16 cellular contexts compared by ENCODE assay signal in the genomic region with DNA sequence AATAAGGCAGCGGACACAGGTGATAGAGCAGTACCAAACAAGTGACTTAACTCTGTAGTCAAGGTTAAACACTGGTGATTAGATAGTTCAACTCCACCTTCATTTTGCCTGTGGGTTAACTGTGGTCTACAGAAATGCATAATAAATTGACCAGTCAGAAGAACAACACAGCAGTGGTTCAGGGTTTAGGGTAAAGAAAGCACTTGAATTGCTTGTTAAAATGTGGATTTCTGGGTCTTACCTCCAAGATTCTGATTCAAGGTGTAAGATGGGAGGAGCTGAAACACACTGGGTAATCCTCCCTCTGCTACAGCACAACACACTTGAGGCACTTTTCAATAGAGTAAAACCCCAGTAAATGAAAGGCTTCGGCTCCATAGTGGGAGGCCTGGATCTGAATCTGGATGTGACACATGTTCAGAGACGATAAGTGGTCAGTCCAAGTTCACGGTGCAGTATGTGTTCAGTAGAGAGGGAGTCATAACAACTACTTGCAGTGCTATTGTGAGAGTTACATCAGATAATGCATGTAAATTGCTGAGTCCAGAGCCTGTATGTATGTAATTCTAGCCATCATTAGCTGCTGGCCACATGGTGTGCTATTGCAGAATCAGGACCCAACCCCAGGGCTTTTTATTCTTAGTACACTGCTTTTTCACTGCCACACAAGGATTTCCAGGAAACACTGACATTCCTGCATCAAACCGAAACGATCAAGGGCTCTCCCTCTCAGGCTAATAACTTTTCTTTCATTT.
A peak's percentile ranks its signal among the peaks of the same experiment; 100 is the strongest.
DNase-seq lines count a peak whose midpoint lies in the region; ATAC-seq and TF ChIP-seq lines count a peak whose summit lies in the region.
"Had no signal": no experiment of that assay in that cellular context is flagged by ENCODE, and none has a peak within 500 bp of the region (broad histone marks: within the 10 kb centered on the region; RNA-seq: fewer than 3 reads in every experiment).

No MANE protein-coding gene starts in this region.

- TF ChIP-seq POLR2A in right lobe of liver (IDR thresholded peaks at IDR 0.05), result no peak

- CTCF ChIA-PET in A673 (lab: Charles Lee), result no interaction called here
- CTCF ChIA-PET in SK-N-SH (lab: Yijun Ruan, JAX), result interaction anchor here (0.6 to 1.9 kb wide), 9 partner anchors 9 to 317 kb away, joined by 3 to 8 read pairs (median 3); no protein-coding TSS in a partner anchor

- H2AFZ ChIP-seq in GM23338 (no peak overlapping the region), SK-N-SH (ENCODE audit: low read depth) (no peak overlapping the region)

- no TSS peak for BruUV-seq in A673 (replicated peaks; lab: Mats Ljungman, UMichigan)

- H3K9me3 ChIP-seq in A673 (ENCODE audit: low read depth, low read length, poor library complexity, severe bottlenecking) (no peaks in the 10 kb centered on the region), SK-N-SH (no peaks in the 10 kb centered on the region), endodermal cell (ENCODE audit: control insufficient read depth, low read length) (peaks cover 2% of the 10 kb centered on the region), right lobe of liver (no peaks in the 10 kb centered on the region)
- H3K9me3 ChIP-seq: BLaER1, HAP-1 had no signal

- H3K27me3 ChIP-seq in A673 (replicated peaks; ENCODE audit: insufficient read depth, low read depth, low read length, poor library complexity) (no peaks in the 10 kb centered on the region), GM23338 (ENCODE audit: insufficient read depth) (no peaks in the 10 kb centered on the region), SK-N-SH (ENCODE audit: insufficient read depth) (no peaks in the 10 kb centered on the region), endodermal cell (ENCODE audit: control insufficient read depth, insufficient read depth, low read length, poor library complexity, severe bottlenecking) (no peaks in the 10 kb centered on the region), right lobe of liver (no peaks in the 10 kb centered on the region)
- H3K27me3 ChIP-seq: BLaER1 had no signal

- H3K79me2 ChIP-seq in GM23338 (replicated peaks; ENCODE audit: insufficient read depth), result no peaks in the 10 kb centered on the region
- no peaks in the 10 kb centered on the region for H3K79me2 ChIP-seq in SK-N-SH (ENCODE audit: insufficient read depth)

- H3F3A ChIP-seq in GM23338 (replicated peaks; ENCODE audit: low read depth) (no peaks in the 10 kb centered on the region), SK-N-SH (replicated peaks; ENCODE audit: insufficient read depth) (no peaks in the 10 kb centered on the region)

- H3K4me2 ChIP-seq in GM23338 (no peak overlapping the region), SK-N-SH (no peak overlapping the region)
- H3K4me2 ChIP-seq: BLaER1 had no signal

- TF ChIP-seq CTCF in A673 (conservative IDR thresholded peaks at IDR 0.05; ENCODE audit: low read depth, low read length) (no peak), GM23338 (conservative IDR thresholded peaks at IDR 0.05; ENCODE audit: low read depth in 2 of 2) (no peak), SK-N-SH (IDR thresholded peaks at IDR 0.05) (no peak), endodermal cell (conservative IDR thresholded peaks at IDR 0.05) (no peak), right lobe of liver (IDR thresholded peaks at IDR 0.05) (no peak)

- DNase-seq in A673 (ENCODE audit: low spot score), result peak; percentile 45
- peak; percentile 15 for DNase-seq in GM23338 (ENCODE audit: low spot score)
- peak; percentile 76 for DNase-seq in SK-N-SH
- DNase-seq in endodermal cell, result no peak
- no peak for DNase-seq in right lobe of liver
- no peak for DNase-seq in activated T-cell treated with anti-CD3 and anti-CD28 coated beads, Interleukin-2, amount 50 U/mL, for 72 hours
- DNase-seq: CD4-positive, alpha-beta memory T cell; GDM1; NCI-H1105; NCI-H1694; NCI-H510A; NCI-H774 had no signal

- TF ChIP-seq RAD21 in SK-N-SH (IDR thresholded peaks at IDR 0.05; ENCODE audit: low read length), result peak; percentile 49

- H4K20me1 ChIP-seq in GM23338 (replicated peaks; ENCODE audit: insufficient read depth), result no peaks in the 10 kb centered on the region
- no peaks in the 10 kb centered on the region for H4K20me1 ChIP-seq in SK-N-SH (ENCODE audit: insufficient read depth)
- H4K20me1 ChIP-seq: BLaER1 had no signal

- H3K27ac Mint-ChIP-seq in GM23338 (no peak overlapping the region), endodermal cell (peak overlapping the region; percentile 56)
- H3K27ac Mint-ChIP-seq in activated T-cell treated with anti-CD3 and anti-CD28 coated beads, Interleukin-2, amount 50 U/mL, for 72 hours, result no peak overlapping the region
- H3K27ac Mint-ChIP-seq: CD4-positive, alpha-beta memory T cell had no signal

- H3K27me3 Mint-ChIP-seq in GM23338 (ENCODE audit: insufficient read depth, low read depth, poor library complexity), result peaks cover 3% of the 10 kb centered on the region
- peaks cover 12% of the 10 kb centered on the region for H3K27me3 Mint-ChIP-seq in endodermal cell (ENCODE audit: insufficient read depth)
- H3K27me3 Mint-ChIP-seq in activated T-cell treated with anti-CD3 and anti-CD28 coated beads, Interleukin-2, amount 50 U/mL, for 72 hours (ENCODE audit: low read depth), result no peaks in the 10 kb centered on the region
- H3K27me3 Mint-ChIP-seq: CD4-positive, alpha-beta memory T cell had no signal

- H3K36me3 Mint-ChIP-seq in GM23338 (ENCODE audit: low read depth) (no peaks in the 10 kb centered on the region), endodermal cell (ENCODE audit: low read depth) (peaks cover 6% of the 10 kb centered on the region)
- no peaks in the 10 kb centered on the region for H3K36me3 Mint-ChIP-seq in activated T-cell treated with anti-CD3 and anti-CD28 coated beads, Interleukin-2, amount 50 U/mL, for 72 hours (ENCODE audit: insufficient read depth in 2 of 2)
- H3K36me3 Mint-ChIP-seq: CD4-positive, alpha-beta memory T cell had no signal

- H3K9ac ChIP-seq in SK-N-SH, result no peak overlapping the region
- no peak overlapping the region for H3K9ac ChIP-seq in endodermal cell (ENCODE audit: extremely low read depth, low read length, poor library complexity, severe bottlenecking)
- H3K9ac ChIP-seq: BLaER1 had no signal

- H3K4me3 ChIP-seq in A673 (ENCODE audit: low read depth, low read length, poor library complexity, severe bottlenecking) (no peak overlapping the region), GM23338 (no peak overlapping the region), SK-N-SH (ENCODE audit: low read depth in 2 of 2, low read length in 1 of 2) (no peak overlapping the region), endodermal cell (ENCODE audit: low read length) (peak overlapping the region; percentile 6), right lobe of liver (no peak overlapping the region)
- H3K4me3 ChIP-seq: BLaER1, HAP-1 had no signal

- H3K9me2 ChIP-seq in GM23338 (ENCODE audit: insufficient read depth), result no peaks in the 10 kb centered on the region
- H3K9me2 ChIP-seq in SK-N-SH, result no peaks in the 10 kb centered on the region

- POLR2A ChIA-PET in A673 (lab: Charles Lee; ENCODE audit: low non-redundant PET), result no interaction called here
- POLR2A ChIA-PET in SK-N-SH (lab: Yijun Ruan, JAX), result interaction anchor here (0.8 to 1.8 kb wide), 5 partner anchors 9 to 141 kb away, joined by 3 to 6 read pairs (median 3); a partner anchor contains a TSS

- no peak for ATAC-seq in GM23338
- ATAC-seq in right lobe of liver, result no peak
- ATAC-seq in GM18858 (IDR thresholded peaks at IDR 0.05; ENCODE audit: unreplicated experiment), result no peak
- ATAC-seq in activated T-cell treated with anti-CD3 and anti-CD28 coated beads, Interleukin-2, amount 50 U/mL, for 72 hours (replicated peaks in 1 of 2), result no peak
- ATAC-seq in GM21786 (IDR thresholded peaks at IDR 0.05; ENCODE audit: unreplicated experiment), result no peak

- H3K4me1 Mint-ChIP-seq in GM23338 (peaks cover 21% of the 10 kb centered on the region), endodermal cell (peaks cover 35% of the 10 kb centered on the region)
- no peaks in the 10 kb centered on the region for H3K4me1 Mint-ChIP-seq in activated T-cell treated with anti-CD3 and anti-CD28 coated beads, Interleukin-2, amount 50 U/mL, for 72 hours (ENCODE audit: low read depth)
- H3K4me1 Mint-ChIP-seq: CD4-positive, alpha-beta memory T cell had no signal

- H3K4me1 ChIP-seq in A673 (ENCODE audit: insufficient read depth, low read length, poor library complexity, severe bottlenecking) (no peaks in the 10 kb centered on the region), GM23338 (ENCODE audit: insufficient read depth) (peaks cover 5% of the 10 kb centered on the region; the same call in 1 of the 2 replicates), SK-N-SH (ENCODE audit: control insufficient read depth in 1 of 2, insufficient read depth in 2 of 2, low read depth in 1 of 2, low read length in 1 of 2) (peaks cover 0 to 33% of the 10 kb centered on the region in 2 experiments; a peak in 2 of 4 replicates), endodermal cell (ENCODE audit: control insufficient read depth, insufficient read depth, low read length) (peaks cover 7% of the 10 kb centered on the region), right lobe of liver (no peaks in the 10 kb centered on the region)
- H3K4me1 ChIP-seq: BLaER1, HAP-1 had no signal

- no peaks in the 10 kb centered on the region for H3K9me3 Mint-ChIP-seq in GM23338
- H3K9me3 Mint-ChIP-seq in endodermal cell, result peaks cover 6% of the 10 kb centered on the region
- peaks cover 1 to 7% of the 10 kb centered on the region in 2 donors for H3K9me3 Mint-ChIP-seq in activated T-cell treated with anti-CD3 and anti-CD28 coated beads, Interleukin-2, amount 50 U/mL, for 72 hours

- H3K27ac ChIP-seq in A673 (ENCODE audit: low read depth, low read length, poor library complexity, severe bottlenecking) (no peak overlapping the region), GM23338 (ENCODE audit: low read depth) (no peak overlapping the region), SK-N-SH (ENCODE audit: low read depth in 2 of 2, low read length in 1 of 2) (peak overlapping the region in 1 of 2 experiments; percentile 99; a peak in 2 of 4 replicates), endodermal cell (ENCODE audit: low read depth, low read length) (peak overlapping the region; percentile 5), right lobe of liver (no peak overlapping the region)
- H3K27ac ChIP-seq: BLaER1 had no signal

- no peaks in the 10 kb centered on the region for H3K36me3 ChIP-seq in A673 (ENCODE audit: insufficient read depth, low read length, poor library complexity, severe bottlenecking)
- no peaks in the 10 kb centered on the region for H3K36me3 ChIP-seq in GM23338 (ENCODE audit: insufficient read depth)
- H3K36me3 ChIP-seq in SK-N-SH (replicated peaks in 1 of 2; ENCODE audit: control insufficient read depth in 1 of 2, insufficient read depth in 2 of 2, low read length in 1 of 2), result no peaks in the 10 kb centered on the region
- peaks cover 6% of the 10 kb centered on the region for H3K36me3 ChIP-seq in endodermal cell (ENCODE audit: control insufficient read depth, insufficient read depth, low read length)
- H3K36me3 ChIP-seq in right lobe of liver, result no peaks in the 10 kb centered on the region
- H3K36me3 ChIP-seq: BLaER1, HAP-1 had no signal

- WGBS in SK-N-SH (ENCODE audit: low lambda C conversion rate), result 16% methylated on average over 6 of the region's 6 CpGs
- 81 to 83% methylated on average over 5 to 6 of the region's 6 CpGs for WGBS in endodermal cell (ENCODE audit: insufficient coverage in 1 of 2, insufficient read length in 1 of 2), 2 experiments
- 68% methylated on average over 5 of the region's 6 CpGs for WGBS in right lobe of liver (ENCODE audit: insufficient coverage, low coverage, low lambda C conversion rate, missing lambda C conversion rate)

- TF ChIP-seq EP300 in SK-N-SH (IDR thresholded peaks at IDR 0.05; ENCODE audit: borderline replicate concordance in 1 of 2, low read depth in 1 of 2, low read length in 1 of 2), result peak in 1 of 2 experiments; percentile 91; a peak in 2 of 4 replicates

- H3K4me3 Mint-ChIP-seq in GM23338 (no peak overlapping the region), endodermal cell (no peak overlapping the region)
- H3K4me3 Mint-ChIP-seq in activated T-cell treated with anti-CD3 and anti-CD28 coated beads, Interleukin-2, amount 50 U/mL, for 72 hours, result no peak overlapping the region
- H3K4me3 Mint-ChIP-seq: CD4-positive, alpha-beta memory T cell had no signal

- intact Hi-C loops in A673 (cut with micrococcal nuclease; ENCODE audit: unreplicated experiment), result no loop called here
- intact Hi-C loops in right lobe of liver (cut with DNase I), result no loop called here

Comparison
In these comparisons a context has a peak if more than half of its experiments do, and no peak if none do; other contexts are left out.
1. DNase-seq: peak in A673 (single experiment), GM23338 (single experiment) and SK-N-SH (single experiment); none in endodermal cell (single experiment), right lobe of liver (0 of 3) and activated T-cell treated with anti-CD3 and anti-CD28 coated beads, Interleukin-2, amount 50 U/mL, for 72 hours (0 of 2).